In genomic region chr15:60651734-60652141, GRCh38 we compare ENCODE assay signal across 11 cellular contexts.
DNase-seq lines count a peak whose midpoint lies in the region; ATAC-seq and TF ChIP-seq lines count a peak whose summit lies in the region.
"Had no signal": no experiment of that assay in that cellular context is flagged by ENCODE, and none has a peak within 500 bp of the region (broad histone marks: within the 10 kb centered on the region; RNA-seq: fewer than 3 reads in every experiment).

No MANE protein-coding gene starts in this region.

- DNase-seq in NCI-H2107 (lab: John Stamatoyannopoulos, UW) = peak; percentile 43
- DNase-seq in islet precursor cell = peak; percentile 76
- DNase-seq in putamen (ENCODE audit: low spot score) = no peak
- no peak for DNase-seq in activated CD8-positive, alpha-beta memory T cell treated with anti-CD3 and anti-CD28 coated beads, Interleukin-2, amount 50 U/mL, for 48 hours
- DNase-seq in MCF 10A (ENCODE audit: unreplicated experiment) = no peak
- DNase-seq: MV-4-11; stimulated activated CD4-positive, alpha-beta T cell treated with anti-CD3 and anti-CD28 coated beads, Interleukin-4, amount 100 ng/mL, for 4 hours had no signal

- no peak overlapping the region for H3K27ac Mint-ChIP-seq in MCF 10A (ENCODE audit: low read depth, unreplicated experiment)

- H3K9me3 Mint-ChIP-seq in MCF 10A (ENCODE audit: unreplicated experiment) = no peaks in the 10 kb centered on the region

- H3K4me3 Mint-ChIP-seq in MCF 10A (ENCODE audit: unreplicated experiment) = no peak overlapping the region

- no peaks in the 10 kb centered on the region for H3K27me3 Mint-ChIP-seq in MCF 10A (ENCODE audit: insufficient read depth, unreplicated experiment)

- intact Hi-C loops in MCF 10A (cut with micrococcal nuclease) = no loop called here

- peak overlapping the region; percentile 42; the same call in 1 of the 2 replicates for H3K4me3 ChIP-seq in GM08714 (ENCODE audit: low read length)
- H3K4me3 ChIP-seq: ascending aorta, thoracic aorta had no signal

- H3K4me1 Mint-ChIP-seq in MCF 10A (ENCODE audit: insufficient read depth, unreplicated experiment) = peaks cover 13% of the 10 kb centered on the region

- H3K36me3 Mint-ChIP-seq in MCF 10A (ENCODE audit: insufficient read depth, unreplicated experiment) = no peaks in the 10 kb centered on the region

- peak; percentile 50 for ATAC-seq in GM21528 (IDR thresholded peaks at IDR 0.05; ENCODE audit: low FRiP score, unreplicated experiment)

- BruUV-seq in MCF 10A (replicated peaks; lab: Mats Ljungman, UMichigan) = no TSS peak

- TF ChIP-seq CTCF in MCF 10A (IDR thresholded peaks at IDR 0.05; ENCODE audit: unreplicated experiment) = no peak

- CTCF ChIA-PET in MCF 10A (lab: Yijun Ruan, JAX) = interaction anchor here (0.5 kb wide), 1 partner anchor 183 kb away, joined by 5 read pairs; no protein-coding TSS in a partner anchor

- POLR2A ChIA-PET in MCF 10A (lab: Yijun Ruan, JAX) = interaction anchor here (0.7 to 1.4 kb wide), 3 partner anchors 9 to 15 kb away, joined by 3 to 6 read pairs (median 3); no protein-coding TSS in a partner anchor

Comparison
In these comparisons a context has a peak if more than half of its experiments do, and no peak if none do; other contexts are left out.
1. DNase-seq: peak in NCI-H2107 (single experiment) and islet precursor cell (single experiment); none in putamen (single experiment), activated CD8-positive, alpha-beta memory T cell treated with anti-CD3 and anti-CD28 coated beads, Interleukin-2, amount 50 U/mL, for 48 hours (single experiment) and MCF 10A (single experiment).